20 cellular contexts compared by ENCODE assay signal in genomic region chr1:14190508-14190907, GRCh38.
DNase-seq lines count a peak whose midpoint lies in the region; ATAC-seq, FAIRE-seq and TF ChIP-seq lines count a peak whose summit lies in the region.
"Had no signal": no experiment of that assay in that cellular context is flagged by ENCODE, and none has a peak within 500 bp of the region (broad histone marks: within the 10 kb centered on the region; RNA-seq: fewer than 3 reads in every experiment).

No MANE protein-coding gene starts in this region.

- H3K4me3 Mint-ChIP-seq in astrocyte (ENCODE audit: unreplicated experiment) (no peak overlapping the region), GM23338 (no peak overlapping the region)
- H3K4me3 Mint-ChIP-seq: CD8-positive, alpha-beta memory T cell; effector memory CD8-positive, alpha-beta T cell had no signal

- WGBS in HepG2 (ENCODE audit: low lambda C conversion rate) = 2% methylated on average over 3 of the region's 3 CpGs
- WGBS in right lobe of liver (ENCODE audit: insufficient coverage, low coverage, low lambda C conversion rate, missing lambda C conversion rate) = 26% methylated on average over 3 of the region's 3 CpGs

- H3K9ac ChIP-seq in HepG2 (ENCODE audit: insufficient read depth, low read depth, low read length) = no peak overlapping the region
- H3K9ac ChIP-seq in astrocyte (ENCODE audit: low read length) = no peak overlapping the region

- H3K9me2 ChIP-seq in GM23338 (ENCODE audit: insufficient read depth) = peaks cover 26% of the 10 kb centered on the region

- H2AFZ ChIP-seq in HepG2 (ENCODE audit: low read length) (no peak overlapping the region), astrocyte (ENCODE audit: low read depth, low read length) (no peak overlapping the region), GM23338 (no peak overlapping the region)
- H2AFZ ChIP-seq: PC-9 had no signal

- no peaks in the 10 kb centered on the region for H3K36me3 ChIP-seq in HepG2 (replicated peaks in 1 of 2; ENCODE audit: control insufficient read depth in 1 of 2, insufficient read depth in 2 of 2, low read length in 2 of 2)
- H3K36me3 ChIP-seq in right lobe of liver = no peaks in the 10 kb centered on the region
- H3K36me3 ChIP-seq in astrocyte (ENCODE audit: insufficient read depth, low read length) = no peaks in the 10 kb centered on the region
- no peaks in the 10 kb centered on the region for H3K36me3 ChIP-seq in GM23338 (ENCODE audit: insufficient read depth)
- H3K36me3 ChIP-seq: breast epithelium, thoracic aorta had no signal

- intact Hi-C loops in HepG2 (cut with micrococcal nuclease; ENCODE audit: unreplicated experiment) (no loop called here), right lobe of liver (cut with DNase I) (no loop called here)

- H3K27ac Mint-ChIP-seq in astrocyte (ENCODE audit: unreplicated experiment) (no peak overlapping the region), GM23338 (no peak overlapping the region)
- H3K27ac Mint-ChIP-seq: CD8-positive, alpha-beta memory T cell; effector memory CD8-positive, alpha-beta T cell had no signal

- H3K9me3 ChIP-seq in HepG2 (ENCODE audit: low read length) = peaks cover 17% of the 10 kb centered on the region; the same call in 1 of the 2 replicates
- no peaks in the 10 kb centered on the region for H3K9me3 ChIP-seq in right lobe of liver
- no peaks in the 10 kb centered on the region for H3K9me3 ChIP-seq in astrocyte (ENCODE audit: insufficient read depth, low read depth, low read length)
- H3K9me3 ChIP-seq: breast epithelium, thoracic aorta had no signal

- H3K27ac ChIP-seq in HepG2 (ENCODE audit: extremely low read length, insufficient read depth, low read length) = no peak overlapping the region
- H3K27ac ChIP-seq in right lobe of liver = no peak overlapping the region
- no peak overlapping the region for H3K27ac ChIP-seq in astrocyte (ENCODE audit: low read depth, low read length)
- no peak overlapping the region for H3K27ac ChIP-seq in GM23338 (ENCODE audit: low read depth)
- H3K27ac ChIP-seq: breast epithelium, PC-9, thoracic aorta had no signal

- H3F3A ChIP-seq in GM23338 (replicated peaks; ENCODE audit: low read depth) = no peaks in the 10 kb centered on the region

- H3K4me1 Mint-ChIP-seq in astrocyte (ENCODE audit: low read depth, unreplicated experiment) (peaks cover 17% of the 10 kb centered on the region), GM23338 (no peaks in the 10 kb centered on the region)
- H3K4me1 Mint-ChIP-seq: CD8-positive, alpha-beta memory T cell had no signal

- H3K79me2 ChIP-seq in HepG2 (ENCODE audit: insufficient read depth, low read length) (no peaks in the 10 kb centered on the region), astrocyte (ENCODE audit: insufficient read depth, low read length) (no peaks in the 10 kb centered on the region), GM23338 (replicated peaks; ENCODE audit: insufficient read depth) (no peaks in the 10 kb centered on the region)

- H3K4me3 ChIP-seq in HepG2 (replicated peaks in 1 of 3; ENCODE audit: insufficient read depth in 1 of 3, low read depth in 2 of 3, low read length in 3 of 3) (no peak overlapping the region), right lobe of liver (no peak overlapping the region), astrocyte (ENCODE audit: insufficient read depth, low read depth, low read length) (no peak overlapping the region), GM23338 (no peak overlapping the region)
- H3K4me3 ChIP-seq: breast epithelium, PC-9, thoracic aorta had no signal

- ATAC-seq in HepG2 (no peak), right lobe of liver (no peak), GM21360 (IDR thresholded peaks at IDR 0.05; ENCODE audit: unreplicated experiment) (no peak), GM23338 (no peak)
- ATAC-seq: activated CD4-positive, CD25-positive, alpha-beta regulatory T cell treated with anti-CD3 and anti-CD28 coated beads, Interleukin-2, amount 50 U/mL, for 24 hours; effector memory CD8-positive, alpha-beta T cell had no signal

- POLR2A ChIA-PET in HepG2 (lab: Yijun Ruan, JAX) = no interaction called here

- H3K9me3 Mint-ChIP-seq in astrocyte (ENCODE audit: unreplicated experiment) = peaks cover 2% of the 10 kb centered on the region
- peaks cover 3% of the 10 kb centered on the region; the same call in 2 of the 3 replicates for H3K9me3 Mint-ChIP-seq in GM23338
- H3K9me3 Mint-ChIP-seq: effector memory CD8-positive, alpha-beta T cell had no signal

- CTCF ChIA-PET in HepG2 (lab: Yijun Ruan, JAX; ENCODE audit: low intra/inter-chr PET ratio, low total read pairs) = no interaction called here

- no peak for FAIRE-seq in HepG2 (lab: Jason Lieb, UNC)
- FAIRE-seq in astrocyte (lab: Jason Lieb, UNC) = no peak

- TF ChIP-seq RAD21 in HepG2 (CRISPR knock-in tag; IDR thresholded peaks at IDR 0.05) = no peak

- in situ Hi-C loops in HepG2 (cut with HindIII; ENCODE audit: extremely low pct_ligation_motif_present, low pct_unique_long_range_greater_than_20kb) (no loop called here), G401 (cut with HindIII; ENCODE audit: low sequenced_read_pairs) (no loop called here)

- no peaks in the 10 kb centered on the region for H3K4me1 ChIP-seq in HepG2 (ENCODE audit: insufficient read depth, low read length)
- H3K4me1 ChIP-seq in right lobe of liver = no peaks in the 10 kb centered on the region
- no peaks in the 10 kb centered on the region for H3K4me1 ChIP-seq in astrocyte (ENCODE audit: insufficient read depth, low read length)
- H3K4me1 ChIP-seq in GM23338 (ENCODE audit: insufficient read depth) = no peaks in the 10 kb centered on the region
- H3K4me1 ChIP-seq: breast epithelium had no signal

- no peak for TF ChIP-seq POLR2A in HepG2 (IDR thresholded peaks at IDR 0.05; ENCODE audit: insufficient read depth in 1 of 2, low read depth in 2 of 2, low read length in 2 of 2)
- TF ChIP-seq POLR2A in right lobe of liver (IDR thresholded peaks at IDR 0.05) = no peak

- H3K27me3 ChIP-seq in HepG2 (ENCODE audit: control insufficient read depth in 1 of 2, insufficient read depth in 2 of 2, low read length in 2 of 2) = no peaks in the 10 kb centered on the region
- no peaks in the 10 kb centered on the region for H3K27me3 ChIP-seq in right lobe of liver
- H3K27me3 ChIP-seq in astrocyte (ENCODE audit: insufficient read depth, low read length) = no peaks in the 10 kb centered on the region
- no peaks in the 10 kb centered on the region for H3K27me3 ChIP-seq in GM23338 (ENCODE audit: insufficient read depth)
- H3K27me3 ChIP-seq: breast epithelium had no signal

- TF ChIP-seq EP300 in HepG2 (IDR thresholded peaks at IDR 0.05; ENCODE audit: low read depth in 2 of 2, low read length in 2 of 2) = no peak
- TF ChIP-seq EP300 in HepG2 (CRISPR knock-in tag; IDR thresholded peaks at IDR 0.05; ENCODE audit: borderline replicate concordance) = no peak

- TF ChIP-seq CTCF in HepG2 (CRISPR knock-in tag; IDR thresholded peaks at IDR 0.05) = no peak
- no peak for TF ChIP-seq CTCF in right lobe of liver (IDR thresholded peaks at IDR 0.05)
- TF ChIP-seq CTCF in astrocyte (IDR thresholded peaks at IDR 0.05; ENCODE audit: insufficient read depth, low read depth, low read length) = no peak
- TF ChIP-seq CTCF in GM23338 (conservative IDR thresholded peaks at IDR 0.05; ENCODE audit: low read depth in 2 of 2) = no peak

- H3K4me2 ChIP-seq in HepG2 (ENCODE audit: low read depth, low read length) (no peak overlapping the region), astrocyte (ENCODE audit: low read length) (no peak overlapping the region), GM23338 (no peak overlapping the region)
- H3K4me2 ChIP-seq: PC-9 had no signal

- DNase-seq in HepG2 (ENCODE audit: low spot score) (no peak), right lobe of liver (no peak), astrocyte (ENCODE audit: low read depth) (peak; percentile 53), islet precursor cell (peak; percentile 93), NK-92 (lab: John Stamatoyannopoulos, UW; ENCODE audit: unreplicated experiment) (no peak), G401 (ENCODE audit: low spot score) (no peak), GM23338 (ENCODE audit: low spot score) (no peak)
- DNase-seq: 8988T; activated naive CD4-positive, alpha-beta T cell; CD8-positive, alpha-beta memory T cell; effector memory CD8-positive, alpha-beta T cell; GF-D8; NCI-H1048; NCI-H446; PC-9; posterior cingulate gyrus had no signal

- H3K36me3 Mint-ChIP-seq in astrocyte (ENCODE audit: low read depth, unreplicated experiment) (no peaks in the 10 kb centered on the region), GM23338 (ENCODE audit: low read depth) (no peaks in the 10 kb centered on the region; the same call in 2 of the 3 replicates)
- H3K36me3 Mint-ChIP-seq: CD8-positive, alpha-beta memory T cell had no signal

- H4K20me1 ChIP-seq in HepG2 (ENCODE audit: insufficient read depth, low read length) (no peaks in the 10 kb centered on the region), astrocyte (ENCODE audit: insufficient read depth, low read length) (no peaks in the 10 kb centered on the region), GM23338 (replicated peaks; ENCODE audit: insufficient read depth) (no peaks in the 10 kb centered on the region)

- H3K27me3 Mint-ChIP-seq in astrocyte (ENCODE audit: low read depth, unreplicated experiment) = peaks cover 8% of the 10 kb centered on the region
- no peaks in the 10 kb centered on the region for H3K27me3 Mint-ChIP-seq in GM23338 (ENCODE audit: insufficient read depth, low read depth, poor library complexity)

- no TSS peak for BruUV-seq in HepG2 (replicated peaks; lab: Mats Ljungman, UMichigan)

TF ChIP-seq in HepG2, 621 proteins besides CTCF, POLR2A, EP300 and RAD21:
- TF ChIP-seq FOSL2 (CRISPR knock-in tag; IDR thresholded peaks at IDR 0.05) (peak; percentile 38; the same call in 1 of the 2 replicates), ZNF777 (CRISPR knock-in tag; IDR thresholded peaks at IDR 0.05) (no peak), GTF3A (CRISPR knock-in tag; conservative IDR thresholded peaks at IDR 0.05) (no peak), ZNF263 (CRISPR knock-in tag; IDR thresholded peaks at IDR 0.05) (no peak), POLR2G (IDR thresholded peaks at IDR 0.05; ENCODE audit: low read depth, low read length) (no peak), ZNF878 (CRISPR knock-in tag; IDR thresholded peaks at IDR 0.05) (no peak)

TF ChIP-seq in GM23338, 12 proteins besides CTCF, POLR2A, EP300 and RAD21 (continues in another document):
- TF ChIP-seq EZH2phosphoT487 (IDR thresholded peaks at IDR 0.05; ENCODE audit: unreplicated experiment) (no peak), JUNB (IDR thresholded peaks at IDR 0.05; ENCODE audit: unreplicated experiment) (no peak), ETS1 (IDR thresholded peaks at IDR 0.05) (no peak), POLR2AphosphoS5 (IDR thresholded peaks at IDR 0.05; ENCODE audit: low read depth) (no peak), STAT1 (IDR thresholded peaks at IDR 0.05; ENCODE audit: unreplicated experiment) (no peak)

Comparison
In these comparisons a context has a peak if more than half of its experiments do, and no peak if none do; other contexts are left out.
1. DNase-seq: peak in astrocyte (single experiment) and islet precursor cell (single experiment); none in HepG2 (single experiment), right lobe of liver (0 of 3), NK-92 (single experiment), G401 (single experiment) and GM23338 (single experiment).